Comparison of ENCODE assay signal across 10 cellular contexts in the genomic region with DNA sequence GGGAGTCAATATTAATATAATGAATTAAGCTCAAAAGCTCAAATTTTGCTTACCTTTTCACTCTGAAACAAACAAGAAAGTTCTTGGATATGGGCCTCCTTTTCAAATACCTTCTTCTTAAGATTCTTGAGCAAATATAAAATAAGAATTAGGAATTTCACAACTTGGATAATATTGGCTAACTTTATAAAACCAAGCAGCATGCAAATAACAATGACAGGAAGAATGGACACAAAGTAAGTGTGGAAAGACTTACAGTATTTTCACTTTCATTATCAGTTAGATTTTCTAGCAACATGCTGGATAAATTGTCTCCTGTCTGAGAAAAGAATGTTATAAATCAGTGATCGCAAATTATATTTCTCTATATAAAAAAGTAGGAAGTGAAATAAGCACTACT. TPM values are rescaled to one million over a fixed set of nuclear protein-coding genes. Genes with fewer than 3 reads are reported as not detected.
DNase-seq lines count a peak whose midpoint lies in the region; ATAC-seq and TF ChIP-seq lines count a peak whose summit lies in the region.
"Had no signal": no experiment of that assay in that cellular context is flagged by ENCODE, and none has a peak within 500 bp of the region (broad histone marks: within the 10 kb centered on the region; RNA-seq: fewer than 3 reads in every experiment).

No MANE protein-coding gene starts in this region.

- H3K36me3 ChIP-seq in left ventricle myocardium inferior (no peaks in the 10 kb centered on the region), right atrium auricular region (no peaks in the 10 kb centered on the region)

- H3K4me3 ChIP-seq in left ventricle myocardium inferior (peak overlapping the region; percentile 44), right atrium auricular region (no peak overlapping the region), choroid plexus epithelial cell (ENCODE audit: low read depth, low read length) (no peak overlapping the region)

- H3K4me1 ChIP-seq in left ventricle myocardium inferior, result peaks cover 13% of the 10 kb centered on the region
- H3K4me1 ChIP-seq in right atrium auricular region, result peaks cover 0 to 5% of the 10 kb centered on the region in 2 donors

- no peak for DNase-seq in left ventricle myocardium inferior
- DNase-seq in right atrium auricular region (ENCODE audit: low spot score), result no peak
- DNase-seq in choroid plexus epithelial cell (ENCODE audit: low read depth), result peak; percentile 39
- DNase-seq in superior temporal gyrus (ENCODE audit: extremely low spot score), result peak; percentile 14
- DNase-seq in NCI-H2196 (lab: John Stamatoyannopoulos, UW; ENCODE audit: unreplicated experiment), result no peak
- no peak for DNase-seq in HUDEP-2 (lab: John Stamatoyannopoulos, UW; ENCODE audit: unreplicated experiment in 76 of 76)
- DNase-seq in NCI-H2227 treated with DMSO at 0.1 percent for 48 hours (lab: John Stamatoyannopoulos, UW), result no peak
- DNase-seq: KBM-7 had no signal

- intact Hi-C loops in left ventricle myocardium inferior (cut with micrococcal nuclease), result no loop called here

- H3K27ac ChIP-seq in left ventricle myocardium inferior (replicated peaks) (peak overlapping the region; percentile 53), right atrium auricular region (peak overlapping the region in 1 of 2 donors; percentile 17)

- ATAC-seq in HG02973 (IDR thresholded peaks at IDR 0.05; ENCODE audit: unreplicated experiment), result peak; percentile 55

- H3K27me3 ChIP-seq in left ventricle myocardium inferior (ENCODE audit: low read depth) (no peaks in the 10 kb centered on the region), right atrium auricular region (no peaks in the 10 kb centered on the region)

- TF ChIP-seq CTCF in left ventricle myocardium inferior (IDR thresholded peaks at IDR 0.05; ENCODE audit: borderline replicate concordance), result no peak
- no peak for TF ChIP-seq CTCF in right atrium auricular region (IDR thresholded peaks at IDR 0.05)
- TF ChIP-seq CTCF in choroid plexus epithelial cell (conservative IDR thresholded peaks at IDR 0.05; ENCODE audit: low read depth, low read length), result no peak

- H3K9me3 ChIP-seq in left ventricle myocardium inferior (replicated peaks) (no peaks in the 10 kb centered on the region), right atrium auricular region (no peaks in the 10 kb centered on the region)

RNA-seq across cellular contexts. Expression of a gene that starts 13.2 kb away (rescaled TPM):
- total RNA-seq in left ventricle myocardium inferior (6.4 TPM), right atrium auricular region (1 to 10 TPM; 8.8 to 9.6 TPM)

RNA-seq across cellular contexts. Expression of a gene that starts 41.1 kb away (rescaled TPM):
- total RNA-seq in left ventricle myocardium inferior, result not detected
- total RNA-seq in right atrium auricular region, result not detected
- total RNA-seq: OCI-LY7 had no signal

Comparison
In these comparisons a context has a peak if more than half of its experiments do, and no peak if none do; other contexts are left out.
1. DNase-seq: peak in choroid plexus epithelial cell (single experiment) and superior temporal gyrus (single experiment); none in left ventricle myocardium inferior (single experiment), right atrium auricular region (single experiment), NCI-H2196 (single experiment), HUDEP-2 (0 of 76) and NCI-H2227 treated with DMSO at 0.1 percent for 48 hours (single experiment).